ENCODE assay signal across 9 cellular contexts in the genomic region with DNA sequence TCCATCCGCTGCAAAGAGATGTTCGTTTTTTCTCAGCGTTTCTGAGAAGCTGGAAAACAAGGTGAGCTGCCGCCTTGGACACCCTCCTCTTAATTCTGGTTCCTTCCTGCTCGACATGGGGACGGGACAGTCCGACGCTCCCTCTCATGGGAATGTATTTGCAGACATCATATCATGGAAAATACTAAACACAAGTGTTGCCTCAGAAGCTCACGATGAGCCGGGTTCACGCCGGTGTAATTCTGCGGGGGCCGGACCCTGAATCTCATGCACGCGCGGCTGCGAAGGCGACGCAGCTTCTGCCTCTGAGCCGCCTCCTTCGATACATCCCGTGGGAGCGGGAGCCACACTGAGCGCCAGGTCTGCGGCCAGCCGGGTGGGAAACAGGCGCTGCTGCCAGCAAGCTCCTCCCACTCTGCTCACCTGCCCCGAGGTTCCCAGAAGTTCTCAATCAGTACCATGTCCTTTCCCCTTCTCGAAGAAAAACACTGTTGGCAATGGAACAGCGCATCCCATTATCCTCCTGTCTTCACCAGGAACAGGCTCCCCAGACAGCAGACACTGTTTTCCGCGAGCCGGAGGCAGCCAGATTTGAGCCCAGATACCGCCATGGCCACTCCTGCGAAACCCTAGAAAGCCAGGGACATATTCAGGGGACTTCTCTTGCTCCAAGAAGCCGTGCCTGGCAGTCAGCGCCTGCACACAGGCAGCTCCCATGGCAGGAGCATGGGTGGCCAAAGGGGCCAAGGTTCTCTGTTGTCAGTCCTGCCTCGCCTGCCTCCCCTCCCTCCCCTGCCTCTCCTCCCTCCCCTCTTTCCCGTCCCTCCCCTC.
DNase-seq lines count a peak whose midpoint lies in the region; ATAC-seq, FAIRE-seq and TF ChIP-seq lines count a peak whose summit lies in the region.
"Had no signal": no experiment of that assay in that cellular context is flagged by ENCODE, and none has a peak within 500 bp of the region (broad histone marks: within the 10 kb centered on the region; RNA-seq: fewer than 3 reads in every experiment).

No MANE protein-coding gene starts in this region.

- H3K4me3 ChIP-seq in A549 = no peak overlapping the region
- H3K4me3 ChIP-seq in HUES64 (ENCODE audit: low read length) = peak overlapping the region; percentile 49
- peak overlapping the region; percentile 18 to 43 for H3K4me3 ChIP-seq in mesenchymal stem cell (ENCODE audit: insufficient read depth in 1 of 2, low read depth in 1 of 2, low read length in 2 of 2)
- H3K4me3 ChIP-seq: SJSA1 had no signal

- ATAC-seq in A549 (peak in 1 of 2 experiments; percentile 42; a peak in 3 of 6 replicates), HG03378 (IDR thresholded peaks at IDR 0.05; ENCODE audit: unreplicated experiment) (no peak)

- H3K23ac ChIP-seq in mesenchymal stem cell (ENCODE audit: low read length in 2 of 2) = peak overlapping the region in 1 of 2 experiments; percentile 26

- H3K27ac ChIP-seq in A549 (no peak overlapping the region), HUES64 (ENCODE audit: low read depth, low read length) (no peak overlapping the region), mesenchymal stem cell (ENCODE audit: low read length, poor library complexity, severe bottlenecking) (no peak overlapping the region)
- H3K27ac ChIP-seq: SJSA1 had no signal

- no peak overlapping the region for H2AK5ac ChIP-seq in mesenchymal stem cell (ENCODE audit: low read length, severe bottlenecking)

- H3K18ac ChIP-seq in mesenchymal stem cell (ENCODE audit: low read depth in 1 of 2, low read length in 2 of 2) = no peak overlapping the region

- no peaks in the 10 kb centered on the region for H3K79me1 ChIP-seq in mesenchymal stem cell (replicated peaks; ENCODE audit: low read length, poor library complexity, severe bottlenecking)

- WGBS in A549 (ENCODE audit: missing lambda C conversion rate) = 30% methylated on average over 29 of the region's 40 CpGs
- 8% methylated on average over 40 of the region's 40 CpGs for WGBS in HUES64
- 9% methylated on average over 39 of the region's 40 CpGs for WGBS in mesenchymal stem cell

- TF ChIP-seq CTCF in A549 (IDR thresholded peaks at IDR 0.05) = no peak

- no peak overlapping the region for H2BK5ac ChIP-seq in mesenchymal stem cell (ENCODE audit: low read depth, low read length, poor library complexity, severe bottlenecking)

- no peak for DNase-seq in A549 (ENCODE audit: low read depth in 1 of 2, low spot score in 1 of 2)
- peak; percentile 38 for DNase-seq in astrocyte of the hippocampus (ENCODE audit: low read depth, low spot score)
- DNase-seq in mesenchymal stem cell = peak; percentile 43
- DNase-seq in DMS114 treated with DMSO at 0.1 percent for 48 hours (lab: John Stamatoyannopoulos, UW; ENCODE audit: unreplicated experiment) = no peak
- no peak for DNase-seq in 8988T
- no peak for DNase-seq in T-helper 9 cell

- no peak overlapping the region for H4K8ac ChIP-seq in mesenchymal stem cell (ENCODE audit: low read length)

- peak overlapping the region; percentile 53; the same call in 2 of the 3 replicates for H3K4me2 ChIP-seq in A549
- H3K4me2 ChIP-seq in mesenchymal stem cell (ENCODE audit: low read length, poor library complexity, severe bottlenecking) = peak overlapping the region; percentile 76

- POLR2A ChIA-PET in A549 (lab: Yijun Ruan, JAX) = no interaction called here

- H3K9ac ChIP-seq in HUES64 (ENCODE audit: low read depth, low read length) = no peak overlapping the region
- no peak overlapping the region for H3K9ac ChIP-seq in mesenchymal stem cell (ENCODE audit: low read length)

- TF ChIP-seq POLR2A in A549 (IDR thresholded peaks at IDR 0.05; ENCODE audit: low read length) = no peak

- H2BK15ac ChIP-seq in mesenchymal stem cell (ENCODE audit: low read depth, poor library complexity, severe bottlenecking) = no peak overlapping the region

- peak overlapping the region; percentile 57 for H2AFZ ChIP-seq in mesenchymal stem cell (ENCODE audit: low read depth, low read length)

- no peak for TF ChIP-seq EP300 in A549 (IDR thresholded peaks at IDR 0.05)

- H3K9me3 ChIP-seq in A549 = no peaks in the 10 kb centered on the region
- no peaks in the 10 kb centered on the region for H3K9me3 ChIP-seq in HUES64 (ENCODE audit: insufficient read depth, low read depth, low read length)
- H3K9me3 ChIP-seq in mesenchymal stem cell (ENCODE audit: control insufficient read depth, low read length) = peaks cover 2% of the 10 kb centered on the region
- H3K9me3 ChIP-seq: SJSA1 had no signal

- TF ChIP-seq RAD21 in A549 (conservative IDR thresholded peaks at IDR 0.05 in 1 of 2, IDR thresholded peaks at IDR 0.05 in 1 of 2) = no peak

- H3K27me3 ChIP-seq in HUES64 (ENCODE audit: insufficient read depth, low read length) (peaks cover 32% of the 10 kb centered on the region), mesenchymal stem cell (ENCODE audit: control insufficient read depth in 1 of 2, insufficient read depth in 1 of 2, low read length in 2 of 2) (peaks cover 49 to 73% of the 10 kb centered on the region in 2 experiments)

- H3K14ac ChIP-seq in mesenchymal stem cell (ENCODE audit: low read length in 2 of 2) = peak overlapping the region in 1 of 2 experiments; percentile 27

- no peaks in the 10 kb centered on the region for H3K4me1 ChIP-seq in A549
- peaks cover 39% of the 10 kb centered on the region for H3K4me1 ChIP-seq in HUES64 (ENCODE audit: insufficient read depth, low read length)
- H3K4me1 ChIP-seq in mesenchymal stem cell (ENCODE audit: control insufficient read depth, insufficient read depth, low read depth, low read length) = peaks cover 13% of the 10 kb centered on the region

- H3K4ac ChIP-seq in mesenchymal stem cell (ENCODE audit: low read depth in 1 of 2, low read length in 2 of 2) = no peak overlapping the region

- H4K91ac ChIP-seq in mesenchymal stem cell (ENCODE audit: low read length) = no peak overlapping the region

- H3K36me3 ChIP-seq in HUES64 (ENCODE audit: insufficient read depth, low read length) (peaks cover 3% of the 10 kb centered on the region; the same call in 1 of the 2 replicates), mesenchymal stem cell (ENCODE audit: control insufficient read depth in 1 of 2, insufficient read depth in 2 of 2, low read depth in 1 of 2, low read length in 2 of 2) (no peaks in the 10 kb centered on the region)
- H3K36me3 ChIP-seq: SJSA1 had no signal

- CTCF ChIA-PET in A549 (lab: Yijun Ruan, JAX) = interaction anchor here (0.6 to 0.7 kb wide), 2 partner anchors 128 to 188 kb away, joined by 3 read pairs; a partner anchor contains a TSS

- no peak for FAIRE-seq in A549 (lab: Jason Lieb, UNC)

- no peak overlapping the region for H2BK120ac ChIP-seq in mesenchymal stem cell (ENCODE audit: low read depth, low read length)

- H2BK12ac ChIP-seq in mesenchymal stem cell (ENCODE audit: low read length in 2 of 2) = no peak overlapping the region

TF ChIP-seq in A549, 52 proteins besides CTCF, POLR2A, EP300 and RAD21:
- no peak for TF ChIP-seq ZC3H11A (IDR thresholded peaks at IDR 0.05)
- no peak for TF ChIP-seq NPAS2 (CRISPR knock-in tag; IDR thresholded peaks at IDR 0.05; ENCODE audit: borderline replicate concordance)
- TF ChIP-seq, protein P1, sequence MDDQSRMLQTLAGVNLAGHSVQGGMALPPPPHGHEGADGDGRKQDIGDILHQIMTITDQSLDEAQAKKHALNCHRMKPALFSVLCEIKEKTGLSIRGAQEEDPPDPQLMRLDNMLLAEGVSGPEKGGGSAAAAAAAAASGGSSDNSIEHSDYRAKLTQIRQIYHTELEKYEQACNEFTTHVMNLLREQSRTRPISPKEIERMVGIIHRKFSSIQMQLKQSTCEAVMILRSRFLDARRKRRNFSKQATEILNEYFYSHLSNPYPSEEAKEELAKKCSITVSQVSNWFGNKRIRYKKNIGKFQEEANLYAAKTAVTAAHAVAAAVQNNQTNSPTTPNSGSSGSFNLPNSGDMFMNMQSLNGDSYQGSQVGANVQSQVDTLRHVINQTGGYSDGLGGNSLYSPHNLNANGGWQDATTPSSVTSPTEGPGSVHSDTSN (IDR thresholded peaks at IDR 0.05) = no peak
- no peak for TF ChIP-seq FOSB (CRISPR knock-in tag; IDR thresholded peaks at IDR 0.05)
- TF ChIP-seq NFE2L2 (conservative IDR thresholded peaks at IDR 0.05; ENCODE audit: low read length) = no peak
- no peak for TF ChIP-seq CHD2 (IDR thresholded peaks at IDR 0.05; ENCODE audit: low read length, partially characterized antibody)
- no peak for TF ChIP-seq HEYL (CRISPR knock-in tag; IDR thresholded peaks at IDR 0.05)
- TF ChIP-seq PHF8 (IDR thresholded peaks at IDR 0.05; ENCODE audit: borderline replicate concordance, low read depth) = no peak
- TF ChIP-seq ZFP36 (IDR thresholded peaks at IDR 0.05; ENCODE audit: borderline replicate concordance, partially characterized antibody) = no peak

Comparison
In these comparisons a context has a peak if more than half of its experiments do, and no peak if none do; other contexts are left out.
1. DNase-seq: peak in astrocyte of the hippocampus (single experiment) and mesenchymal stem cell (single experiment); none in A549 (0 of 2), DMS114 treated with DMSO at 0.1 percent for 48 hours (single experiment), 8988T (single experiment) and T-helper 9 cell (single experiment).